Comparison of ENCODE assay signal across 8 cellular contexts in the genomic region with DNA sequence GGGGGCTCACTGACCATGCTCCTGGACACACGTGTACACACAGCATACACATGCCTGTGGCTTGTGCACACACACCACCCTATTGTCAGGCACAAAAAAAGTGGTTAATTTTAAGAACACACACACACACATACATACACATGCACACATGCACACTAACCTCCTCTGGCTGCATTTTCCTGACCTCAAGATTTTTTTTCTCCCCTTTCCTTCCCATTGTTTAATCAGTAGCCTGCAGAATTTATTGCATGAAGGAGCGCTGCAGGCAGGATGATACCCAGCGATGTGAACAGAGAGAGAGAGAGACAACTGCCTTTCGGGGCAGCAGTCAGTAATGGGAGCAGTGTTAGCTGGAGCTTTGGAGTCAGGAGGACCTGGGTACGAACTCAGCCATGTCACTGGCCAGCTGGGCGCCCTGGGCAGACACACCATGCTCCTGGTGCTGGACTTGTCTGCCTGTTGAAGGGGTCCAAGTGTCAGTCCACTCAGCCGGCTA. TPM values are rescaled to one million over a fixed set of nuclear protein-coding genes. Genes with fewer than 3 reads are reported as not detected.
DNase-seq lines count a peak whose midpoint lies in the region; ATAC-seq and TF ChIP-seq lines count a peak whose summit lies in the region.

No MANE protein-coding gene starts in this region.

- peaks cover 4% of the 10 kb centered on the region; the same call in 1 of the 2 replicates for H3K4me1 ChIP-seq in H9 (ENCODE audit: insufficient read depth, low read length)
- H3K4me1 ChIP-seq in gastroesophageal sphincter: peaks cover 15 to 58% (median 22%) of the 10 kb centered on the region in 3 donors
- peaks cover 20 to 57% (median 46%) of the 10 kb centered on the region in 6 donors for H3K4me1 ChIP-seq in spleen
- H3K4me1 ChIP-seq in testis: peaks cover 27% of the 10 kb centered on the region

- no peak overlapping the region for H2BK12ac ChIP-seq in H9 (ENCODE audit: insufficient read length, low read depth, low read length)

- TF ChIP-seq POLR2A in gastroesophageal sphincter (IDR thresholded peaks at IDR 0.05) (no peak), spleen (IDR thresholded peaks at IDR 0.05) (no peak), testis (IDR thresholded peaks at IDR 0.05) (no peak)

- H3K36me3 Mint-ChIP-seq in H9 (ENCODE audit: insufficient read depth in 1 of 3, low read depth in 3 of 3): peaks cover 0 to 5% (median 4%) of the 10 kb centered on the region in 3 experiments; a peak in 3 of 7 replicates
- peaks cover 7% of the 10 kb centered on the region for H3K36me3 Mint-ChIP-seq in T-helper 2 cell treated with Interferon-gamma antibody and Interleukin-4, amounts not matched to agents 5 μg/mL and 100 μg/mL, for 36 hours (ENCODE audit: low read depth)

- H2BK20ac ChIP-seq in H9 (ENCODE audit: low read depth, low read length, poor library complexity, severe bottlenecking): no peak overlapping the region

- no peak for TF ChIP-seq EP300 in gastroesophageal sphincter (IDR thresholded peaks at IDR 0.05)

- H2BK5ac ChIP-seq in H9 (ENCODE audit: insufficient read length, low read length): no peak overlapping the region

- H3K4me3 ChIP-seq in gastroesophageal sphincter: peak overlapping the region; percentile 63 to 64
- peak overlapping the region; percentile 49 to 72 (median 52) for H3K4me3 ChIP-seq in spleen
- H3K4me3 ChIP-seq in testis: peak overlapping the region in 1 of 2 donors; percentile 59

- no peak overlapping the region for H2AK5ac ChIP-seq in H9 (ENCODE audit: insufficient read length, low read length)

- no peaks in the 10 kb centered on the region for H3K27me3 ChIP-seq in H9 (ENCODE audit: insufficient read depth, low read length)
- no peaks in the 10 kb centered on the region for H3K27me3 ChIP-seq in gastroesophageal sphincter
- no peaks in the 10 kb centered on the region for H3K27me3 ChIP-seq in spleen (replicated peaks in 1 of 7)
- H3K27me3 ChIP-seq in testis: no peaks in the 10 kb centered on the region

- H3K23me2 ChIP-seq in H9 (ENCODE audit: insufficient read length, low read depth, low read length, poor library complexity, severe bottlenecking): peaks cover 10% of the 10 kb centered on the region

- no peak overlapping the region for H3K4ac ChIP-seq in H9 (ENCODE audit: low read depth, low read length)

- intact Hi-C loops in spleen (cut with DNase I; ENCODE audit: low total_unique reads) (no loop called here), testis (cut with DNase I; ENCODE audit: low total_unique reads) (loop anchor here (10.0 kb wide), 1 partner anchor 52 kb away; no protein-coding TSS in a partner anchor)

- H3K9me3 ChIP-seq in H9 (ENCODE audit: control insufficient read depth, low read depth, low read length): no peaks in the 10 kb centered on the region
- no peaks in the 10 kb centered on the region for H3K9me3 ChIP-seq in gastroesophageal sphincter
- no peaks in the 10 kb centered on the region for H3K9me3 ChIP-seq in spleen
- no peaks in the 10 kb centered on the region for H3K9me3 ChIP-seq in testis

- H2AFZ ChIP-seq in H9 (ENCODE audit: low read length): no peak overlapping the region

- H3K79me2 ChIP-seq in H9 (ENCODE audit: insufficient read depth, low read length): peaks cover 1% of the 10 kb centered on the region; the same call in 1 of the 2 replicates

- no peak overlapping the region for H2BK15ac ChIP-seq in H9 (ENCODE audit: low read depth, low read length)

- H3K27ac ChIP-seq in H9 (ENCODE audit: insufficient read length, low read depth, low read length): no peak overlapping the region
- peak overlapping the region; percentile 93 to 98 (median 97) for H3K27ac ChIP-seq in gastroesophageal sphincter
- peak overlapping the region in 6 of 8 donors; percentile 84 to 90 (median 89) for H3K27ac ChIP-seq in spleen
- H3K27ac ChIP-seq in testis: peak overlapping the region in 1 of 2 donors; percentile 97

- H3T11ph ChIP-seq in H9 (ENCODE audit: low read length): no peak overlapping the region

- H4K20me1 ChIP-seq in H9 (ENCODE audit: control insufficient read depth, insufficient read depth, insufficient read length): no peaks in the 10 kb centered on the region

- H3K27me3 Mint-ChIP-seq in H9 (ENCODE audit: low read depth): peaks cover 2% of the 10 kb centered on the region
- no peaks in the 10 kb centered on the region for H3K27me3 Mint-ChIP-seq in T-helper 2 cell treated with Interferon-gamma antibody and Interleukin-4, amounts not matched to agents 5 μg/mL and 100 μg/mL, for 36 hours (ENCODE audit: low read depth)

- H3K4me1 Mint-ChIP-seq in H9: peaks cover 35 to 48% of the 10 kb centered on the region in 2 experiments
- peaks cover 25% of the 10 kb centered on the region for H3K4me1 Mint-ChIP-seq in T-helper 2 cell treated with Interferon-gamma antibody and Interleukin-4, amounts not matched to agents 5 μg/mL and 100 μg/mL, for 36 hours (ENCODE audit: low read depth)

- peaks cover 0 to 2% of the 10 kb centered on the region in 2 experiments; a peak in 3 of 5 replicates for H3K9me3 Mint-ChIP-seq in H9
- H3K9me3 Mint-ChIP-seq in T-helper 2 cell treated with Interferon-gamma antibody and Interleukin-4, amounts not matched to agents 5 μg/mL and 100 μg/mL, for 36 hours: no peaks in the 10 kb centered on the region

- H2BK120ac ChIP-seq in H9 (ENCODE audit: low read depth, low read length, poor library complexity, severe bottlenecking): no peak overlapping the region

- no peak overlapping the region for H3K23ac ChIP-seq in H9 (ENCODE audit: insufficient read length, low read depth, low read length)

- no peak overlapping the region; a peak in 1 of 7 replicates for H3K27ac Mint-ChIP-seq in H9
- H3K27ac Mint-ChIP-seq in T-helper 2 cell treated with Interferon-gamma antibody and Interleukin-4, amounts not matched to agents 5 μg/mL and 100 μg/mL, for 36 hours: peak overlapping the region; percentile 93

- H3K4me3 Mint-ChIP-seq in H9: peak overlapping the region; percentile 80 to 88
- peak overlapping the region; percentile 96 for H3K4me3 Mint-ChIP-seq in T-helper 2 cell treated with Interferon-gamma antibody and Interleukin-4, amounts not matched to agents 5 μg/mL and 100 μg/mL, for 36 hours

- no peaks in the 10 kb centered on the region for H3K79me1 ChIP-seq in H9 (ENCODE audit: insufficient read depth, low read depth, low read length, poor library complexity, severe bottlenecking)

- H3K14ac ChIP-seq in H9 (ENCODE audit: insufficient read depth, low read length): no peak overlapping the region

- H4K5ac ChIP-seq in H9 (ENCODE audit: insufficient read length, low read depth, low read length): no peak overlapping the region

- H3K56ac ChIP-seq in H9 (ENCODE audit: insufficient read length, low read depth, low read length): no peak overlapping the region

- H3K4me2 ChIP-seq in H9 (ENCODE audit: insufficient read depth, insufficient read length, low read length): peak overlapping the region; percentile 82

- no peak for TF ChIP-seq CTCF in H9 (conservative IDR thresholded peaks at IDR 0.05)
- TF ChIP-seq CTCF in gastroesophageal sphincter (IDR thresholded peaks at IDR 0.05): no peak
- no peak for TF ChIP-seq CTCF in spleen (IDR thresholded peaks at IDR 0.05 in 8 of 11, conservative IDR thresholded peaks at IDR 0.05 in 3 of 11)
- no peak for TF ChIP-seq CTCF in testis (IDR thresholded peaks at IDR 0.05)

- H3K36me3 ChIP-seq in gastroesophageal sphincter (no peaks in the 10 kb centered on the region), spleen (no peaks in the 10 kb centered on the region), testis (ENCODE audit: low read depth, missing control alignments) (no peaks in the 10 kb centered on the region)

- H4K91ac ChIP-seq in H9 (ENCODE audit: insufficient read length, low read depth, low read length): no peak overlapping the region

- no peak for ATAC-seq in gastroesophageal sphincter

- H4K8ac ChIP-seq in H9 (replicated peaks; ENCODE audit: insufficient read length, low read depth, low read length): no peak overlapping the region

- H3K18ac ChIP-seq in H9 (ENCODE audit: insufficient read length, low read depth, low read length): no peak overlapping the region

- H3K9ac ChIP-seq in H9 (ENCODE audit: extremely low read depth, insufficient read length, low read length): no peak overlapping the region

- DNase-seq in H9 (no peak), spleen (no peak), cerebellum (ENCODE audit: low spot score) (no peak), NCI-H345 (lab: John Stamatoyannopoulos, UW) (no peak), AG20443 (ENCODE audit: low spot score) (no peak), testis (no peak)
- DNase-seq in T-helper 2 cell treated with Interferon-gamma antibody and Interleukin-4, amounts not matched to agents 5 μg/mL and 100 μg/mL, for 36 hours (ENCODE audit: low spot score): no peak

- WGBS in H9 (ENCODE audit: extremely low coverage, insufficient read length, low lambda C conversion rate): no CpG with 5 or more reads among the region's 7 CpGs
- WGBS in gastroesophageal sphincter (ENCODE audit: low coverage in 1 of 2), 2 donors: 22 to 83% methylated on average over 3 to 4 of the region's 7 CpGs
- 37 to 62% (median 48%) methylated on average over 7 of the region's 7 CpGs for WGBS in spleen, 5 donors
- WGBS in testis, 2 donors: 48 to 60% methylated on average over 7 of the region's 7 CpGs

RNA-seq across cellular contexts. Expression of gene TRAF3IP2, which starts 1.0 kb away (rescaled TPM):
- 14.4 and 14.7 TPM in 2 replicates for total RNA-seq in H9 (2021)
- total RNA-seq in gastroesophageal sphincter: 10 to 100 TPM; 18.4 to 33.4 (median 27.5) TPM
- total RNA-seq in spleen: 10 to 100 TPM in 6 of 7 donors, 1 to 10 TPM in 1; 9.4 to 26.0 (median 15.2) TPM
- 10 to 100 TPM; 18.5 to 30.1 (median 25.6) TPM for polyA plus RNA-seq in spleen
- total RNA-seq in cerebellum: 7.7 TPM
- total RNA-seq in testis: 1 to 10 TPM; 8.5 to 9.4 TPM
- polyA plus RNA-seq in testis (ENCODE audit: insufficient read depth, low read depth, low replicate concordance): 9.5 TPM
